ENCODE assay signal across 20 cellular contexts in genomic region chr9:68763104-68763503, GRCh38. TPM values are rescaled to one million over a fixed set of nuclear protein-coding genes. Genes with fewer than 3 reads are reported as not detected.
"Had no signal": no experiment of that assay in that cellular context is flagged by ENCODE, and none has a peak within 500 bp of the region (broad histone marks: within the 10 kb centered on the region; RNA-seq: fewer than 3 reads in every experiment).

No MANE protein-coding gene starts in this region.

- H3K9ac ChIP-seq: parathyroid adenoma had no signal

- H3K4me1 ChIP-seq: esophagus squamous epithelium, parathyroid adenoma, transverse colon had no signal

- DNase-seq: activated CD4-positive, alpha-beta T cell treated with anti-CD3 and anti-CD28 coated beads for 1 hour; activated CD4-positive, alpha-beta T cell treated with anti-CD3 and anti-CD28 coated beads, Interleukin-2, amount 50 U/mL, for 48 hours; activated naive CD4-positive, alpha-beta T cell treated with Interleukin-2 at 50 U/mL for 16 hours; anterior cingulate cortex; brain microvascular endothelial cell; effector CD8-positive, alpha-beta T cell; esophagus squamous epithelium; hypothalamus; kidney; left lung; mammary epithelial cell; naive thymus-derived CD4-positive, alpha-beta T cell; stimulated activated CD4-positive, alpha-beta T cell treated with anti-CD3 and anti-CD28 coated beads, Interleukin-12 subunit alpha, Interleukin-12 subunit beta, amount 100 ng/mL, for 4 hours; stimulated activated naive CD4-positive, alpha-beta T cell treated with Interleukin-2 at 50 U/mL for 16 hours; substantia nigra; T1000; transverse colon had no signal

- H3K79me2 ChIP-seq: parathyroid adenoma had no signal

- H3K36me3 ChIP-seq: brain microvascular endothelial cell, esophagus squamous epithelium, left lung, transverse colon had no signal

- FAIRE-seq: endothelial cell of umbilical vein, kidney had no signal

- H3K27me3 ChIP-seq: brain microvascular endothelial cell, left lung, transverse colon had no signal

- H2AFZ ChIP-seq: parathyroid adenoma had no signal

- H3K9me3 ChIP-seq: esophagus squamous epithelium had no signal

- H3K27ac ChIP-seq: brain microvascular endothelial cell, esophagus squamous epithelium, parathyroid adenoma, transverse colon had no signal

- ATAC-seq: activated T-helper 17 cell treated with anti-CD3 and anti-CD28 coated beads, Interleukin-2, amount 50 U/mL, for 72 hours; left lung; naive thymus-derived CD4-positive, alpha-beta T cell had no signal

- H3K4me3 ChIP-seq: esophagus squamous epithelium, left lung, transverse colon had no signal

RNA-seq across cellular contexts. Expression of gene PIP5K1B, which starts 58.1 kb away (rescaled TPM):
- polyA plus RNA-seq: endothelial cell of umbilical vein, mammary epithelial cell had no signal
